Comparison of ENCODE assay signal across 23 cellular contexts in the genomic region with DNA sequence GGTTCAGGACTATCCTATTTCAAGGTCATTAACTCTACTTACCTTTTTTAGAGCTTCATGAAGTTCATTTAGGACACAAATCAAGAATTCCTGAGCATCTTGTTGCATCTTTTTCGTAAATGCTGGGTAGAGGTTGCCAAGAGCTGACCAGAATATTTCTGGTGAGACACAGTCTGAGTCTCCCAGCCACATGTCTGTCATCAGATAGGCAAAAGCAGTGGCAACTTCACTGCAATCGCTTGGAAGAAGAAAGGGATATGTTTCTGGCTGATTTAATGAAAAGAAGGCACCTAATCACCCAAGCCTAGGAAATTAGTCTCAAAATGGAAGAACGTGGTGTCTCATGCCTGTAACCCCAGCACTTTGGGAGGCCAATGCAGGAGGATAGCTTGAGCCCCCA. TPM values are rescaled to one million over a fixed set of nuclear protein-coding genes. Genes with fewer than 3 reads are reported as not detected.
"Had no signal": no experiment of that assay in that cellular context is flagged by ENCODE, and none has a peak within 500 bp of the region (broad histone marks: within the 10 kb centered on the region; RNA-seq: fewer than 3 reads in every experiment).

No MANE protein-coding gene starts in this region.

- H3K4me3 Mint-ChIP-seq: activated B cell treated with CpG ODN at 0.5 μM for 24 hours; activated CD4-positive, alpha-beta memory T cell treated with anti-CD3 and anti-CD28 coated beads, Interleukin-2, amount 10 ng/mL, durations not matched to agents 7 days and 5 days; activated naive CD4-positive, alpha-beta T cell treated with anti-CD3 and anti-CD28 coated beads for 36 hours; central memory CD8-positive, alpha-beta T cell; mesothelial cell of epicardium; nephron; T-helper 2 cell treated with Interferon-gamma antibody and Interleukin-4, amounts not matched to agents 5 μg/mL and 100 μg/mL, for 36 hours had no signal

- ATAC-seq: esophagus mucosa had no signal

- H3K36me3 Mint-ChIP-seq: mesothelial cell of epicardium had no signal

- H3K9me3 Mint-ChIP-seq: activated B cell treated with CpG ODN at 0.5 μM for 24 hours; activated CD4-positive, alpha-beta memory T cell treated with anti-CD3 and anti-CD28 coated beads, Interleukin-2, amount 10 ng/mL, durations not matched to agents 7 days and 5 days; activated naive CD4-positive, alpha-beta T cell treated with anti-CD3 and anti-CD28 coated beads for 36 hours; central memory CD8-positive, alpha-beta T cell; mesothelial cell of epicardium; nephron; T-helper 2 cell treated with Interferon-gamma antibody and Interleukin-4, amounts not matched to agents 5 μg/mL and 100 μg/mL, for 36 hours had no signal

- H3K36me3 ChIP-seq: tibial artery had no signal

- H3K4me1 Mint-ChIP-seq: activated B cell treated with CpG ODN at 0.5 μM for 24 hours; activated CD4-positive, alpha-beta memory T cell treated with anti-CD3 and anti-CD28 coated beads, Interleukin-2, amount 10 ng/mL, durations not matched to agents 7 days and 5 days; central memory CD8-positive, alpha-beta T cell had no signal

- H3K27ac Mint-ChIP-seq: activated B cell treated with CpG ODN at 0.5 μM for 24 hours; activated CD4-positive, alpha-beta memory T cell treated with anti-CD3 and anti-CD28 coated beads, Interleukin-2, amount 10 ng/mL, durations not matched to agents 7 days and 5 days; activated naive CD4-positive, alpha-beta T cell treated with anti-CD3 and anti-CD28 coated beads for 36 hours; mesothelial cell of epicardium; T-helper 2 cell treated with Interferon-gamma antibody and Interleukin-4, amounts not matched to agents 5 μg/mL and 100 μg/mL, for 36 hours had no signal

- H3K27me3 ChIP-seq: tibial artery had no signal

- H3K27ac ChIP-seq: tibial artery had no signal

- H3K4me3 ChIP-seq: lung, tibial artery had no signal

- H3K9me3 ChIP-seq: tibial artery had no signal

- DNase-seq: activated B cell treated with CpG ODN at 0.5 μM for 24 hours; activated CD4-positive, alpha-beta memory T cell treated with anti-CD3 and anti-CD28 coated beads, Interleukin-2, amount 10 ng/mL, durations not matched to agents 7 days and 5 days; activated CD4-positive, alpha-beta T cell treated with anti-CD3 and anti-CD28 coated beads for 48 hours; activated naive CD4-positive, alpha-beta T cell treated with anti-CD3 and anti-CD28 coated beads for 36 hours; activated T-cell treated with anti-CD3 and anti-CD28 coated beads, Interleukin-2, amount 50 U/mL, for 1 hour; anterior cingulate cortex; cortex of kidney; effector CD4-positive, alpha-beta T cell; foreskin melanocyte; hypothalamus; nucleus accumbens; retina; stimulated activated CD8-positive, alpha-beta memory T cell treated with anti-CD3 and anti-CD28 coated beads, Interleukin-4, amount 100 ng/mL, for 48 hours; stimulated activated naive CD4-positive, alpha-beta T cell; tibial artery had no signal

- H3K4me1 ChIP-seq: tibial artery had no signal

RNA-seq across cellular contexts. Expression of a gene that starts 2.9 kb away (rescaled TPM):
- total RNA-seq: activated CD4-positive, alpha-beta memory T cell treated with anti-CD3 and anti-CD28 coated beads, Interleukin-2, amount 10 ng/mL, durations not matched to agents 7 days and 5 days; activated naive CD4-positive, alpha-beta T cell treated with anti-CD3 and anti-CD28 coated beads for 36 hours; esophagus mucosa; subcutaneous adipose tissue had no signal
- polyA plus RNA-seq: keratinocyte, lung had no signal
